In the genomic region with DNA sequence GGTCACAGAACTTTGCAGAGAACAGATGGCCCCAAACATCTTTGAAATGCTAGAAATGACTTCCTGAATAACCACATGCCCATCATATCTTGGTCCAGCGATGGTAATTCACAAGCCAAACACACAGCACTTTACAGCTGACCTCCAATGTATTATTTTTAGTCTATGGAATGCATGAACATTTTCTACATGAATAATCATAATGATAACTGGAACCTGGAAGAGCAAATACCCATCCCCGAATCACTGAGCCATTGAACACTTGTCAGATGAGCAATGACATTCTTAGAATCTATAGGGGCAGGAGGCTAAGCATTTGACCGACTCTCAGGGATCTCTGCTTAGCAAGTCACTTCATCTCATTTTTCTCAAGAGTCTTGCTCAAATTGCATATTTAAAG, we compare ENCODE assay signal across 14 cellular contexts.
A peak's percentile ranks its signal among the peaks of the same experiment; 100 is the strongest.
DNase-seq lines count a peak whose midpoint lies in the region; ATAC-seq and TF ChIP-seq lines count a peak whose summit lies in the region.
"Had no signal": no experiment of that assay in that cellular context is flagged by ENCODE, and none has a peak within 500 bp of the region (broad histone marks: within the 10 kb centered on the region; RNA-seq: fewer than 3 reads in every experiment).

No MANE protein-coding gene starts in this region.

- no peak overlapping the region for H3K4ac ChIP-seq in mesenchymal stem cell (ENCODE audit: low read depth in 1 of 2, low read length in 2 of 2)

- no peak overlapping the region for H3K4me3 Mint-ChIP-seq in activated naive CD8-positive, alpha-beta T cell treated with anti-CD3 and anti-CD28 coated beads for 36 hours
- H3K4me3 Mint-ChIP-seq in activated T-helper 17 cell treated with anti-CD3 and anti-CD28 coated beads, Interleukin-2, amount 50 U/mL, for 72 hours = no peak overlapping the region
- H3K4me3 Mint-ChIP-seq: CD14-positive monocyte; CD8-positive, alpha-beta T cell had no signal

- no peak overlapping the region for H2BK12ac ChIP-seq in mesenchymal stem cell (ENCODE audit: low read length in 2 of 2)

- 45% methylated on average over 1 of the region's 3 CpGs for WGBS in mesenchymal stem cell

- ATAC-seq in activated T-helper 17 cell treated with anti-CD3 and anti-CD28 coated beads, Interleukin-2, amount 50 U/mL, for 72 hours (replicated peaks) = no peak
- ATAC-seq: A549; CD8-positive, alpha-beta T cell; GM12878 had no signal

- peaks cover 15% of the 10 kb centered on the region for H3K4me1 Mint-ChIP-seq in activated naive CD8-positive, alpha-beta T cell treated with anti-CD3 and anti-CD28 coated beads for 36 hours
- no peaks in the 10 kb centered on the region for H3K4me1 Mint-ChIP-seq in activated T-helper 17 cell treated with anti-CD3 and anti-CD28 coated beads, Interleukin-2, amount 50 U/mL, for 72 hours

- TF ChIP-seq CTCF in brain microvascular endothelial cell (IDR thresholded peaks at IDR 0.05; ENCODE audit: low read depth, low read length, missing control alignments) = no peak

- no peak overlapping the region for H3K4me3 ChIP-seq in brain microvascular endothelial cell (ENCODE audit: low read depth, low read length)
- H3K4me3 ChIP-seq in mesenchymal stem cell (ENCODE audit: insufficient read depth in 1 of 2, low read depth in 1 of 2, low read length in 2 of 2) = no peak overlapping the region
- H3K4me3 ChIP-seq: A549, GM12878, GM23248 had no signal

- peak; percentile 26 for DNase-seq in HS-27A (ENCODE audit: low read depth)
- DNase-seq in brain microvascular endothelial cell = peak; percentile 34
- peak; percentile 3 for DNase-seq in mesenchymal stem cell
- DNase-seq in HCEC 1CT = no peak
- no peak for DNase-seq in activated naive CD8-positive, alpha-beta T cell treated with anti-CD3 and anti-CD28 coated beads for 36 hours
- DNase-seq: BE2C; CD8-positive, alpha-beta T cell; COR-L47; DMS53; GM23248 had no signal

- no peak overlapping the region for H3K27ac ChIP-seq in brain microvascular endothelial cell
- H3K27ac ChIP-seq in mesenchymal stem cell (ENCODE audit: low read length, poor library complexity, severe bottlenecking) = peak overlapping the region; percentile 76
- H3K27ac ChIP-seq: A549, GM23248 had no signal

- H3K36me3 ChIP-seq in brain microvascular endothelial cell (replicated peaks) (no peaks in the 10 kb centered on the region), mesenchymal stem cell (ENCODE audit: control insufficient read depth in 1 of 2, insufficient read depth in 2 of 2, low read depth in 1 of 2, low read length in 2 of 2) (no peaks in the 10 kb centered on the region)
- H3K36me3 ChIP-seq: BE2C had no signal

- no peaks in the 10 kb centered on the region for H3K9me3 Mint-ChIP-seq in activated naive CD8-positive, alpha-beta T cell treated with anti-CD3 and anti-CD28 coated beads for 36 hours
- no peaks in the 10 kb centered on the region for H3K9me3 Mint-ChIP-seq in activated T-helper 17 cell treated with anti-CD3 and anti-CD28 coated beads, Interleukin-2, amount 50 U/mL, for 72 hours
- H3K9me3 Mint-ChIP-seq: CD8-positive, alpha-beta T cell had no signal

- H3K14ac ChIP-seq in mesenchymal stem cell (ENCODE audit: low read length in 2 of 2) = no peak overlapping the region

- H3K4me1 ChIP-seq in mesenchymal stem cell (ENCODE audit: control insufficient read depth, insufficient read depth, low read depth, low read length) = peaks cover 4% of the 10 kb centered on the region
- H3K4me1 ChIP-seq: A549, BE2C had no signal

- in situ Hi-C loops in brain microvascular endothelial cell (cut with HindIII; ENCODE audit: low pct_ligation_motif_present, low sequenced_read_pairs) = no loop called here

- no peak overlapping the region for H3K27ac Mint-ChIP-seq in activated naive CD8-positive, alpha-beta T cell treated with anti-CD3 and anti-CD28 coated beads for 36 hours
- no peak overlapping the region for H3K27ac Mint-ChIP-seq in activated T-helper 17 cell treated with anti-CD3 and anti-CD28 coated beads, Interleukin-2, amount 50 U/mL, for 72 hours
- H3K27ac Mint-ChIP-seq: CD14-positive monocyte; CD8-positive, alpha-beta T cell had no signal

- no peak overlapping the region for H2AK5ac ChIP-seq in mesenchymal stem cell (ENCODE audit: low read length, severe bottlenecking)

- no peaks in the 10 kb centered on the region for H3K36me3 Mint-ChIP-seq in activated naive CD8-positive, alpha-beta T cell treated with anti-CD3 and anti-CD28 coated beads for 36 hours
- no peaks in the 10 kb centered on the region for H3K36me3 Mint-ChIP-seq in activated T-helper 17 cell treated with anti-CD3 and anti-CD28 coated beads, Interleukin-2, amount 50 U/mL, for 72 hours (ENCODE audit: low read depth)
- H3K36me3 Mint-ChIP-seq: CD14-positive monocyte; CD8-positive, alpha-beta T cell had no signal

- no peak overlapping the region for H4K91ac ChIP-seq in mesenchymal stem cell (ENCODE audit: low read length)

- no peak overlapping the region for H3K23ac ChIP-seq in mesenchymal stem cell (ENCODE audit: low read length in 2 of 2)

- no peak overlapping the region for H3K4me2 ChIP-seq in mesenchymal stem cell (ENCODE audit: low read length, poor library complexity, severe bottlenecking)
- H3K4me2 ChIP-seq: A549 had no signal

- H3K27me3 Mint-ChIP-seq in activated naive CD8-positive, alpha-beta T cell treated with anti-CD3 and anti-CD28 coated beads for 36 hours = peaks cover under 1% of the 10 kb centered on the region
- H3K27me3 Mint-ChIP-seq in activated T-helper 17 cell treated with anti-CD3 and anti-CD28 coated beads, Interleukin-2, amount 50 U/mL, for 72 hours = peaks cover 4% of the 10 kb centered on the region

- H3K9me3 ChIP-seq in mesenchymal stem cell (ENCODE audit: control insufficient read depth, low read length) = no peaks in the 10 kb centered on the region
- H3K9me3 ChIP-seq: A549, BE2C had no signal

- no peak overlapping the region for H3K18ac ChIP-seq in mesenchymal stem cell (ENCODE audit: low read depth in 1 of 2, low read length in 2 of 2)

- H2BK120ac ChIP-seq in mesenchymal stem cell (ENCODE audit: low read depth, low read length) = no peak overlapping the region

- H4K8ac ChIP-seq in mesenchymal stem cell (ENCODE audit: low read length) = no peak overlapping the region

- H3K9ac ChIP-seq in mesenchymal stem cell (ENCODE audit: low read length) = no peak overlapping the region
- H3K9ac ChIP-seq: GM23248 had no signal

- H3K79me1 ChIP-seq in mesenchymal stem cell (replicated peaks; ENCODE audit: low read length, poor library complexity, severe bottlenecking) = peaks cover 5% of the 10 kb centered on the region

- H2AFZ ChIP-seq in mesenchymal stem cell (ENCODE audit: low read depth, low read length) = no peak overlapping the region
- H2AFZ ChIP-seq: GM23248 had no signal

- H3K27me3 ChIP-seq in brain microvascular endothelial cell (replicated peaks) = no peaks in the 10 kb centered on the region
- no peaks in the 10 kb centered on the region for H3K27me3 ChIP-seq in mesenchymal stem cell (ENCODE audit: control insufficient read depth in 1 of 2, insufficient read depth in 1 of 2, low read length in 2 of 2)
- H3K27me3 ChIP-seq: BE2C had no signal

- H2BK15ac ChIP-seq in mesenchymal stem cell (ENCODE audit: low read depth, poor library complexity, severe bottlenecking) = no peak overlapping the region

- no peak overlapping the region for H2BK5ac ChIP-seq in mesenchymal stem cell (ENCODE audit: low read depth, low read length, poor library complexity, severe bottlenecking)

Comparison
In these comparisons a context has a peak if more than half of its experiments do, and no peak if none do; other contexts are left out.
1. DNase-seq: peak in HS-27A (single experiment), brain microvascular endothelial cell (single experiment) and mesenchymal stem cell (single experiment); none in HCEC 1CT (single experiment) and activated naive CD8-positive, alpha-beta T cell treated with anti-CD3 and anti-CD28 coated beads for 36 hours (single experiment).